8 cellular contexts compared by ENCODE assay signal in genomic region chr6:73696990-73697651, GRCh38. TPM values are rescaled to one million over a fixed set of nuclear protein-coding genes. Genes with fewer than 3 reads are reported as not detected.
DNase-seq lines count a peak whose midpoint lies in the region; ATAC-seq, FAIRE-seq and TF ChIP-seq lines count a peak whose summit lies in the region.

No MANE protein-coding gene starts in this region.

- DNase-seq in GM19239 (ENCODE audit: insufficient read length, low spot score) (no peak), NOMO-1 treated with DMSO at 0.1 percent for 48 hours (lab: John Stamatoyannopoulos, UW; ENCODE audit: unreplicated experiment) (peak; percentile 39), H1 (ENCODE audit: low read depth in 1 of 2, low spot score in 2 of 2) (no peak), sigmoid colon (no peak), mesenteric fat pad (ENCODE audit: low spot score) (no peak), neural progenitor cell (ENCODE audit: low spot score) (no peak)

- TF ChIP-seq CTCF in H1 (IDR thresholded peaks at IDR 0.05; ENCODE audit: control extremely low read depth in 1 of 3, insufficient read depth in 1 of 3, low read depth in 1 of 3, low read length in 3 of 3) = no peak
- TF ChIP-seq CTCF in sigmoid colon (IDR thresholded peaks at IDR 0.05) = no peak
- TF ChIP-seq CTCF in neural progenitor cell (IDR thresholded peaks at IDR 0.05) = no peak

- H3K56ac ChIP-seq in H1 (replicated peaks; ENCODE audit: insufficient read length, low read depth, low read length) = no peak overlapping the region

- peaks cover 5% of the 10 kb centered on the region for H3K9me3 Mint-ChIP-seq in neural progenitor cell

- POLR2A ChIA-PET in H1 (lab: Charles Lee; ENCODE audit: partially characterized antibody) = interaction anchor here (1.0 kb wide), 1 partner anchor 185 kb away, joined by 3 read pairs; no protein-coding TSS in a partner anchor

- TF ChIP-seq POLR2A in H1 (IDR thresholded peaks at IDR 0.05; ENCODE audit: control extremely low read depth in 1 of 2, low read depth in 2 of 2, low read length in 2 of 2) (no peak), sigmoid colon (IDR thresholded peaks at IDR 0.05) (no peak)

- no peaks in the 10 kb centered on the region for H3F3A ChIP-seq in neural progenitor cell (ENCODE audit: low read depth)

- H2AFZ ChIP-seq in H1 (ENCODE audit: low read length) (no peak overlapping the region), neural progenitor cell (replicated peaks) (no peak overlapping the region)

- H3K9me3 ChIP-seq in H1 (ENCODE audit: insufficient read depth in 2 of 2, low read depth in 1 of 2, low read length in 1 of 2) = no peaks in the 10 kb centered on the region
- H3K9me3 ChIP-seq in sigmoid colon = no peaks in the 10 kb centered on the region
- no peaks in the 10 kb centered on the region for H3K9me3 ChIP-seq in neural progenitor cell (ENCODE audit: low read depth)

- H3K27me3 Mint-ChIP-seq in neural progenitor cell (ENCODE audit: insufficient read depth, low read depth) = peaks cover 9% of the 10 kb centered on the region

- no peak for TF ChIP-seq EP300 in H1 (IDR thresholded peaks at IDR 0.05; ENCODE audit: borderline replicate concordance in 1 of 2, low read depth in 2 of 2, low read length in 2 of 2)
- TF ChIP-seq EP300 in sigmoid colon (IDR thresholded peaks at IDR 0.05) = no peak

- no peak overlapping the region for H2BK120ac ChIP-seq in H1 (replicated peaks; ENCODE audit: low read depth, low read length)

- no peak overlapping the region for H3K9ac ChIP-seq in H1 (replicated peaks in 1 of 4; ENCODE audit: extremely low read depth in 1 of 4, low read depth in 3 of 4, low read length in 3 of 4)
- no peak overlapping the region for H3K9ac ChIP-seq in neural progenitor cell

- no peak for ATAC-seq in GM18858 (IDR thresholded peaks at IDR 0.05; ENCODE audit: unreplicated experiment)
- ATAC-seq in GM18517 (IDR thresholded peaks at IDR 0.05; ENCODE audit: unreplicated experiment) = no peak

- no peak overlapping the region for H3K27ac ChIP-seq in H1 (ENCODE audit: low read depth, low read length)
- peak overlapping the region in 3 of 4 donors; percentile 91 to 95 (median 91) for H3K27ac ChIP-seq in sigmoid colon
- no peak overlapping the region for H3K27ac ChIP-seq in neural progenitor cell

- no peak overlapping the region for H3K18ac ChIP-seq in H1 (ENCODE audit: extremely low read depth, low read length)

- TF ChIP-seq RAD21 in H1 (IDR thresholded peaks at IDR 0.05 in 1 of 2, conservative IDR thresholded peaks at IDR 0.05 in 1 of 2; ENCODE audit: low read depth in 2 of 2, low read length in 2 of 2) = no peak

- no peak overlapping the region for H2BK15ac ChIP-seq in H1 (ENCODE audit: low read length)

- no peaks in the 10 kb centered on the region for H4K20me1 ChIP-seq in H1 (replicated peaks in 1 of 2; ENCODE audit: control insufficient read depth in 1 of 2, insufficient read depth in 2 of 2, low read length in 2 of 2)
- H4K20me1 ChIP-seq in neural progenitor cell (ENCODE audit: low read depth) = no peaks in the 10 kb centered on the region

- no peak overlapping the region for H3K4ac ChIP-seq in H1 (replicated peaks; ENCODE audit: insufficient read length, low read depth, low read length)

- H3K36me3 ChIP-seq in H1 (ENCODE audit: control insufficient read depth in 2 of 4, insufficient read depth in 4 of 4, low read length in 3 of 4) = no peaks in the 10 kb centered on the region
- H3K36me3 ChIP-seq in sigmoid colon = no peaks in the 10 kb centered on the region
- no peaks in the 10 kb centered on the region for H3K36me3 ChIP-seq in neural progenitor cell

- intact Hi-C loops in sigmoid colon (cut with DNase I) = no loop called here

- no peak overlapping the region for H3K27ac Mint-ChIP-seq in neural progenitor cell

- no peak overlapping the region for H4K8ac ChIP-seq in H1 (ENCODE audit: extremely low read depth, insufficient read depth, low read length)

- no peak overlapping the region for H3K23ac ChIP-seq in H1 (ENCODE audit: insufficient read length)

- H3K4me1 ChIP-seq in H1 (replicated peaks in 1 of 4; ENCODE audit: control insufficient read depth in 3 of 4, insufficient read depth in 4 of 4, low read length in 3 of 4) (peaks cover 0 to 4% (median 2%) of the 10 kb centered on the region in 4 experiments; a peak in 3 of 7 replicates), sigmoid colon (peaks cover 0 to 34% (median 27%) of the 10 kb centered on the region in 4 donors), neural progenitor cell (no peaks in the 10 kb centered on the region)

- H3K23me2 ChIP-seq in H1 (ENCODE audit: low read depth, low read length) = peaks cover 5% of the 10 kb centered on the region

- H3K79me2 ChIP-seq in H1 (ENCODE audit: control insufficient read depth in 1 of 2, insufficient read depth in 2 of 2, low read length in 2 of 2) (no peaks in the 10 kb centered on the region), neural progenitor cell (ENCODE audit: low read depth) (no peaks in the 10 kb centered on the region)

- no peak overlapping the region for H2AK5ac ChIP-seq in H1 (ENCODE audit: low read depth, low read length)

- 82% methylated on average over 10 of the region's 10 CpGs; no CpG with 5 or more reads in 1 of the 2 experiments for WGBS in H1 (ENCODE audit: extremely low coverage in 1 of 2, insufficient coverage in 1 of 2, insufficient read length in 1 of 2, insufficient replicate concordance in 2 of 2, low coverage in 1 of 2, low lambda C conversion rate in 2 of 2, missing lambda C conversion rate in 1 of 2), 2 experiments
- WGBS in sigmoid colon, 2 donors = 74 to 82% methylated on average over 10 of the region's 10 CpGs

- no peak overlapping the region for H3K4me3 Mint-ChIP-seq in neural progenitor cell

- no peak overlapping the region for H4K91ac ChIP-seq in H1 (replicated peaks; ENCODE audit: insufficient read length, low read length)

- H4K5ac ChIP-seq in H1 (ENCODE audit: insufficient read length, low read depth, low read length) = no peak overlapping the region

- peak overlapping the region in 1 of 2 experiments; percentile 59; a peak in 2 of 4 replicates for H3K4me2 ChIP-seq in H1 (ENCODE audit: insufficient read depth in 1 of 2, low read depth in 2 of 2, low read length in 2 of 2)
- no peak overlapping the region for H3K4me2 ChIP-seq in neural progenitor cell

- CTCF ChIA-PET in H1 (lab: Charles Lee; ENCODE audit: partially characterized antibody) = interaction anchor here (0.6 to 1.4 kb wide), 2 partner anchors 21 to 67 kb away, joined by 3 to 8 read pairs; no protein-coding TSS in a partner anchor

- H3K36me3 Mint-ChIP-seq in neural progenitor cell = no peaks in the 10 kb centered on the region

- peak overlapping the region in 1 of 4 experiments; percentile 72; a peak in 1 of 8 replicates for H3K4me3 ChIP-seq in H1 (ENCODE audit: extremely low read depth in 1 of 4, insufficient read depth in 2 of 4, low read depth in 3 of 4, low read length in 4 of 4)
- peak overlapping the region; percentile 63 to 76 (median 68) for H3K4me3 ChIP-seq in sigmoid colon
- H3K4me3 ChIP-seq in neural progenitor cell = no peak overlapping the region

- H2BK5ac ChIP-seq in H1 (ENCODE audit: low read depth, low read length) = no peak overlapping the region

- H3K27me3 ChIP-seq in H1 (replicated peaks in 1 of 4; ENCODE audit: control insufficient read depth in 3 of 4, extremely low read depth in 1 of 4, insufficient read depth in 3 of 4, low read length in 3 of 4) (peaks cover 0 to 2% (median 0%) of the 10 kb centered on the region in 4 experiments; a peak in 3 of 7 replicates), sigmoid colon (no peaks in the 10 kb centered on the region), neural progenitor cell (peaks cover 29% of the 10 kb centered on the region)

- H2BK12ac ChIP-seq in H1 (ENCODE audit: low read depth, low read length) = no peak overlapping the region

- H2BK20ac ChIP-seq in H1 (ENCODE audit: low read length) = no peak overlapping the region

- FAIRE-seq in GM19239 (lab: Jason Lieb, UNC) (peak; percentile 87), H1 (lab: Jason Lieb, UNC) (peak; percentile 32)

- H3K4me1 Mint-ChIP-seq in neural progenitor cell = peaks cover 10% of the 10 kb centered on the region

- no peaks in the 10 kb centered on the region for H3K79me1 ChIP-seq in H1 (ENCODE audit: low read depth, low read length)

- H3K14ac ChIP-seq in H1 (ENCODE audit: insufficient read length) = no peak overlapping the region

TF ChIP-seq in H1, 55 proteins besides CTCF, POLR2A, EP300 and RAD21 (continues in another document):
- TF ChIP-seq CHD2 (IDR thresholded peaks at IDR 0.05; ENCODE audit: low read length) = no peak
- no peak for TF ChIP-seq TAF1 (IDR thresholded peaks at IDR 0.05; ENCODE audit: low read depth, low read length)
- TF ChIP-seq SP2 (IDR thresholded peaks at IDR 0.05; ENCODE audit: low read length) = no peak
- TF ChIP-seq PHF8 (conservative IDR thresholded peaks at IDR 0.05; ENCODE audit: low read depth, low read length) = no peak
- TF ChIP-seq GTF2F1 (IDR thresholded peaks at IDR 0.05; ENCODE audit: borderline replicate concordance, low read depth, low read length) = no peak

RNA-seq across cellular contexts. Expression of gene CD109, which starts 1.1 kb away (rescaled TPM):
- 4.9 and 5.3 TPM in 2 replicates for total RNA-seq in H1 (2021; fragmentation: NEBNext Ultra II Directional; extraction: Animal tissue kit (Norgen Biotek cat#: 25700))
- 0.94 and 1.4 TPM in 2 replicates for polyA plus RNA-seq in H1 (2011; rRNA removed)
- 1.4 TPM for polyA plus RNA-seq in H1 (2011; cell fraction: cytosol; rRNA removed)
- polyA plus RNA-seq in H1 (2011; cell fraction: nucleus; rRNA removed) = 1.1 TPM
- polyA plus RNA-seq in H1 (2012, experiment 1 of 2) = 0.95 to 2.1 TPM (median 1.5 TPM) in 4 replicates
- 0.10 TPM for polyA plus RNA-seq in H1 (2012, experiment 2 of 2)
- polyA plus RNA-seq in H1 (2013, experiment 1 of 2) = 5.9 TPM
- polyA plus RNA-seq in H1 (2013, experiment 2 of 2) = 4.8 TPM
- 2.1 and 4.9 TPM in 2 replicates for polyA minus RNA-seq in H1 (2011; rRNA and poly(A)+ RNA removed)
- polyA minus RNA-seq in H1 (2011; cell fraction: cytosol; rRNA and poly(A)+ RNA removed) = 2.0 TPM
- 3.2 TPM for polyA minus RNA-seq in H1 (2011; cell fraction: nucleus; rRNA and poly(A)+ RNA removed)
- 10 to 100 TPM; 22.9 to 32.1 (median 24.6) TPM for total RNA-seq in sigmoid colon
- polyA plus RNA-seq in sigmoid colon = 1 to 10 TPM in 1 of 3 donors, under 1 TPM in 2; under 0.01 to 1.2 (median 0.46) TPM
- 10.8 TPM for total RNA-seq in mesenteric fat pad
- total RNA-seq in neural progenitor cell (ENCODE audit: low replicate concordance) = 1.2 and 1.3 TPM in 2 replicates

RNA-seq across cellular contexts. Expression of gene SLC17A5, which starts 43.3 kb away (rescaled TPM):
- 11.9 and 14.2 TPM in 2 replicates for total RNA-seq in H1 (2021; fragmentation: NEBNext Ultra II Directional; extraction: Animal tissue kit (Norgen Biotek cat#: 25700))
- polyA plus RNA-seq in H1 (2011; rRNA removed) = 6.5 and 11.0 TPM in 2 replicates
- 8.5 TPM for polyA plus RNA-seq in H1 (2011; cell fraction: cytosol; rRNA removed)
- polyA plus RNA-seq in H1 (2011; cell fraction: nucleus; rRNA removed) = 3.7 TPM
- 7.0 to 10.6 TPM (median 8.1 TPM) in 4 replicates for polyA plus RNA-seq in H1 (2012, experiment 1 of 2)
- 5.6 TPM for polyA plus RNA-seq in H1 (2012, experiment 2 of 2)
- polyA plus RNA-seq in H1 (2013, experiment 1 of 2) = 12.6 TPM
- polyA plus RNA-seq in H1 (2013, experiment 2 of 2) = 15.4 TPM
- 16.3 and 16.5 TPM in 2 replicates for polyA minus RNA-seq in H1 (2011; rRNA and poly(A)+ RNA removed)
- 7.9 TPM for polyA minus RNA-seq in H1 (2011; cell fraction: cytosol; rRNA and poly(A)+ RNA removed)
- polyA minus RNA-seq in H1 (2011; cell fraction: nucleus; rRNA and poly(A)+ RNA removed) = 12.0 TPM
- 10 to 100 TPM; 12.2 to 18.2 (median 14.8) TPM for total RNA-seq in sigmoid colon
- polyA plus RNA-seq in sigmoid colon = 10 to 100 TPM in 1 of 3 donors, 1 to 10 TPM in 2; 7.6 to 17.4 (median 9.0) TPM
- 21.4 TPM for total RNA-seq in mesenteric fat pad
- 13.1 and 13.7 TPM in 2 replicates for total RNA-seq in neural progenitor cell (ENCODE audit: low replicate concordance)

Comparison
In these comparisons a context has a peak if more than half of its experiments do, and no peak if none do; other contexts are left out.
1. H3K27ac ChIP-seq: peak in sigmoid colon (3 of 4); none in H1 (single experiment) and neural progenitor cell (single experiment).